7 cellular contexts compared by ENCODE assay signal in the genomic region with DNA sequence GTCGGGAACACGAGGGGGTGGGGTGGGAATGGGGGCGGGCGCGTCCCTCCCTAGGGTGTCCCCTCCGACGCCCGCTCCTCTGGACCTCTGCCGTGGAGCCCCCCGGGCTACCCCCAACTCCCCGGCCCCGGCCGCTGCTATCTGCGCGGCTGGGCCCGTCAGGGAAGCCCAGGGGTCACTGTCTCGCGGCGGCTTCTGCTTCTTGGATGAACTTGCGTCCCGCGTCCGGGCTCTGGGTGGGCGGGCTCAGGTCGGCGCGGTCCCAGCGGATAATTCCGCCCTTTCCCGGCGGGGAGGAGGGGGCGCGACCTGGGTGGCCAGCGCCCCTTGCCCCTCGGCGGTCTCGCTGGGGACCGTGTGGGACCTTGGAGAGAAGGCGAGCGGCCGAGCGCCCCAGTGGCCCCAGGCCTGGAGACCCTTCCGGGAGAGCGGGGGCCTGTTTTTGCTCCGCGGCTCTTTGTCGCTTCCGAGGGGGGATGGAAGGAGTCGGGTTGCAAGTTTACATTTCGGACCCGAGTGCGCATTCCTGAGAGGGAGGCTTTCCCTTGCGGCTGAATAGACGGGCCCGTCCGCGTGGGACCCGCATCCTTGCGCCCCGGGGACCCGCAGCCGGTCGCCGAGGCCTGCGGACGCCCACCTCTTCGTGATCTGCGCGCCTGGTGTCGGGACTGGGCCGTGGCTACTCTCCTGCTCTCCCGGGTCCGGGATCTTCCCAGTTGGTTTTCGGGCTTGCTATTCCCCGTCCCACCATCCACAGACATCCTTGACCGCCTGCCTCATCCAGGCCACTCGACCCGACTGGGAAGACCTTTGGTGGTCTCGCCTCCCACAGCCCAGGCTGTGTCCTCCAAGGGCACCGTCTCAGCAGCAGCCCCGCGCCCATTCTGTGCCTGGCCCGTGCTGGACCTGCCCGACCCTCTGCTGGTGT. TPM values are rescaled to one million over a fixed set of nuclear protein-coding genes. Genes with fewer than 3 reads are reported as not detected.
DNase-seq lines count a peak whose midpoint lies in the region; ATAC-seq and TF ChIP-seq lines count a peak whose summit lies in the region.

No MANE protein-coding gene starts in this region.

- TF ChIP-seq POLR2A in testis (IDR thresholded peaks at IDR 0.05), result no peak

- peaks cover 5% of the 10 kb centered on the region for H3K4me1 ChIP-seq in testis

- H3K4me3 Mint-ChIP-seq in central memory CD8-positive, alpha-beta T cell, result peak overlapping the region; percentile 27

- peak overlapping the region; percentile 74 to 92 for H3K27ac ChIP-seq in testis

- no peaks in the 10 kb centered on the region for H3K36me3 Mint-ChIP-seq in central memory CD8-positive, alpha-beta T cell (ENCODE audit: insufficient read depth)

- no peak for ATAC-seq in central memory CD8-positive, alpha-beta T cell (replicated peaks; ENCODE audit: extremely low read depth, poor library complexity, severe bottlenecking)
- ATAC-seq in left lobe of liver (peak; percentile 44), GM21619 (IDR thresholded peaks at IDR 0.05; ENCODE audit: unreplicated experiment) (no peak), GM19351 (IDR thresholded peaks at IDR 0.05; ENCODE audit: unreplicated experiment) (no peak), GM21515 (IDR thresholded peaks at IDR 0.05; ENCODE audit: unreplicated experiment) (no peak)

- H3K9me3 Mint-ChIP-seq in central memory CD8-positive, alpha-beta T cell, result peaks cover 13% of the 10 kb centered on the region

- H3K36me3 ChIP-seq in testis (ENCODE audit: low read depth, missing control alignments), result no peaks in the 10 kb centered on the region

- TF ChIP-seq EP300 in Ishikawa (IDR thresholded peaks at IDR 0.05; ENCODE audit: borderline replicate concordance), result no peak

- no peak for DNase-seq in central memory CD8-positive, alpha-beta T cell (ENCODE audit: low spot score in 2 of 2)
- no peak for DNase-seq in left lobe of liver (ENCODE audit: low spot score)
- peak; percentile 27 for DNase-seq in testis

- peak overlapping the region; percentile 78 to 81 for H3K4me3 ChIP-seq in testis

- no peaks in the 10 kb centered on the region for H3K4me1 Mint-ChIP-seq in central memory CD8-positive, alpha-beta T cell

- H3K9me3 ChIP-seq in testis, result no peaks in the 10 kb centered on the region

- TF ChIP-seq RAD21 in Ishikawa (IDR thresholded peaks at IDR 0.05; ENCODE audit: low read depth), result no peak

- no peaks in the 10 kb centered on the region for H3K27me3 ChIP-seq in testis

- 7 to 9% methylated on average over 23 to 63 of the region's 84 CpGs for WGBS in testis, 2 donors

- TF ChIP-seq CTCF in testis (IDR thresholded peaks at IDR 0.05), result no peak

- no peak overlapping the region for H3K27ac Mint-ChIP-seq in central memory CD8-positive, alpha-beta T cell (ENCODE audit: low read depth)

- H3K27me3 Mint-ChIP-seq in central memory CD8-positive, alpha-beta T cell, result peaks cover 25% of the 10 kb centered on the region

- intact Hi-C loops in testis (cut with DNase I; ENCODE audit: low total_unique reads), result no loop called here

TF ChIP-seq in Ishikawa, 13 proteins besides CTCF, POLR2A, EP300 and RAD21:
- TF ChIP-seq CEBPB (IDR thresholded peaks at IDR 0.05) (no peak), TEAD4 (IDR thresholded peaks at IDR 0.05) (0 out of 2 replicates have a peak, but pooled peaks have one; percentile 18), YY1 (IDR thresholded peaks at IDR 0.05; ENCODE audit: low read depth) (no peak), ZBTB7A (IDR thresholded peaks at IDR 0.05; ENCODE audit: low read depth) (peak; percentile 94), TAF1 (IDR thresholded peaks at IDR 0.05; ENCODE audit: low read depth) (peak; percentile 31; the same call in 1 of the 2 replicates)
TF ChIP-seq in Ishikawa: peak in this region for 3.

RNA-seq across cellular contexts. Expression of a gene that starts 0.8 kb away (rescaled TPM):
- total RNA-seq in left lobe of liver (14.7 TPM), testis (10 to 100 TPM; 32.0 to 46.2 TPM)
- polyA plus RNA-seq in testis (ENCODE audit: insufficient read depth, low read depth, low replicate concordance), result 19.0 TPM
